ENCODE assay signal across 21 cellular contexts in the genomic region with DNA sequence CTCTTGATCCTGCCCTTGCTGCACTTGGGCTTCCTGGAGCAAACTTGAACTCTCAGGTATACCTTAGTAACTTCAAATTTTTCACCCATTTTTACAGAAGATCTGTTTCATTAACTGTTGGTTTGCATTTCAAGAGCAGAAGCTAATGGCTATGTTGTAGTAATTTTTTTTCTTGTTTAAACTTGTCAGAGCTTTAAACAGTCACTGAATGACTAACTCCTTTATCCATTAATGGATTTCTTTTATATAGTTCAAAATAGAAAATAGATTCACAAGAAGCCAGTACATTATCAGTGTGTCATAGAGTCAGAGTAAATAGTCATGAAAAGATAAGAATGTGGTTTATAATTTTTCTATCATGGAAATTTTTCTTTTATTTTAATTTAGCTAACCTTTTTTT. TPM values are rescaled to one million over a fixed set of nuclear protein-coding genes. Genes with fewer than 3 reads are reported as not detected.
A peak's percentile ranks its signal among the peaks of the same experiment; 100 is the strongest.
DNase-seq lines count a peak whose midpoint lies in the region; ATAC-seq, FAIRE-seq and TF ChIP-seq lines count a peak whose summit lies in the region.
"Had no signal": no experiment of that assay in that cellular context is flagged by ENCODE, and none has a peak within 500 bp of the region (broad histone marks: within the 10 kb centered on the region; RNA-seq: fewer than 3 reads in every experiment).

No MANE protein-coding gene starts in this region.

- TF ChIP-seq CTCF in activated CD8-positive, alpha-beta T cell treated with anti-CD3 and anti-CD28 coated beads for 36 hours (IDR thresholded peaks at IDR 0.05): no peak
- TF ChIP-seq CTCF in epithelial cell of esophagus (IDR thresholded peaks at IDR 0.05; ENCODE audit: insufficient read depth, low read depth, low read length, missing control alignments): no peak
- TF ChIP-seq CTCF in pancreas (IDR thresholded peaks at IDR 0.05): no peak
- TF ChIP-seq CTCF in BE2C (IDR thresholded peaks at IDR 0.05; ENCODE audit: low read depth, low read length): no peak

- intact Hi-C loops in activated CD8-positive, alpha-beta T cell treated with anti-CD3 and anti-CD28 coated beads for 36 hours (cut with micrococcal nuclease): no loop called here
- intact Hi-C loops in pancreas (cut with DNase I): no loop called here

- H3K9me3 ChIP-seq in pancreas (no peaks in the 10 kb centered on the region), BE2C (no peaks in the 10 kb centered on the region)
- H3K9me3 ChIP-seq: Caco-2 had no signal

- peaks cover 8% of the 10 kb centered on the region for H3K4me1 Mint-ChIP-seq in activated CD8-positive, alpha-beta T cell treated with anti-CD3 and anti-CD28 coated beads for 36 hours (ENCODE audit: low read depth)
- H3K4me1 Mint-ChIP-seq in activated CD8-positive, alpha-beta T cell treated with anti-CD3 and anti-CD28 coated beads, Interleukin-2, amount 10 ng/mL, durations not matched to agents 7 days and 5 days (ENCODE audit: low read depth): peaks cover 8% of the 10 kb centered on the region

- ATAC-seq in activated CD8-positive, alpha-beta T cell treated with anti-CD3 and anti-CD28 coated beads for 36 hours: no peak
- no peak for ATAC-seq in activated CD8-positive, alpha-beta T cell treated with anti-CD3 and anti-CD28 coated beads, Interleukin-2, amount 10 ng/mL, durations not matched to agents 7 days and 5 days
- no peak for ATAC-seq in pancreas
- ATAC-seq: GM12878 had no signal

- H3K9me3 Mint-ChIP-seq in activated CD8-positive, alpha-beta T cell treated with anti-CD3 and anti-CD28 coated beads for 36 hours: no peaks in the 10 kb centered on the region
- no peaks in the 10 kb centered on the region for H3K9me3 Mint-ChIP-seq in activated CD8-positive, alpha-beta T cell treated with anti-CD3 and anti-CD28 coated beads, Interleukin-2, amount 10 ng/mL, durations not matched to agents 7 days and 5 days (ENCODE audit: insufficient read depth)
- H3K9me3 Mint-ChIP-seq: CD4-positive, alpha-beta T cell had no signal

- H3K36me3 ChIP-seq in pancreas (peaks cover 2 to 88% (median 41%) of the 10 kb centered on the region in 3 donors), BE2C (peaks cover 41% of the 10 kb centered on the region)

- peaks cover 61% of the 10 kb centered on the region for H3K36me3 Mint-ChIP-seq in activated CD8-positive, alpha-beta T cell treated with anti-CD3 and anti-CD28 coated beads for 36 hours (ENCODE audit: low read depth)
- peaks cover 71% of the 10 kb centered on the region for H3K36me3 Mint-ChIP-seq in activated CD8-positive, alpha-beta T cell treated with anti-CD3 and anti-CD28 coated beads, Interleukin-2, amount 10 ng/mL, durations not matched to agents 7 days and 5 days (ENCODE audit: low read depth)

- CTCF ChIA-PET in activated CD8-positive, alpha-beta T cell treated with anti-CD3 and anti-CD28 coated beads for 36 hours (lab: Charles Lee): no interaction called here
- CTCF ChIA-PET in activated CD8-positive, alpha-beta T cell treated with anti-CD3 and anti-CD28 coated beads, Interleukin-2, amount 10 ng/mL, durations not matched to agents 7 days and 5 days (lab: Charles Lee): no interaction called here

- H3K4me3 Mint-ChIP-seq in activated CD8-positive, alpha-beta T cell treated with anti-CD3 and anti-CD28 coated beads for 36 hours: no peak overlapping the region
- no peak overlapping the region for H3K4me3 Mint-ChIP-seq in activated CD8-positive, alpha-beta T cell treated with anti-CD3 and anti-CD28 coated beads, Interleukin-2, amount 10 ng/mL, durations not matched to agents 7 days and 5 days
- H3K4me3 Mint-ChIP-seq: CD4-positive, alpha-beta T cell had no signal

- POLR2A ChIA-PET in activated CD8-positive, alpha-beta T cell treated with anti-CD3 and anti-CD28 coated beads for 36 hours (lab: Charles Lee): interaction anchor here (1.1 to 1.5 kb wide), 2 partner anchors 11 to 25 kb away, joined by 3 read pairs; no protein-coding TSS in a partner anchor
- POLR2A ChIA-PET in activated CD8-positive, alpha-beta T cell treated with anti-CD3 and anti-CD28 coated beads, Interleukin-2, amount 10 ng/mL, durations not matched to agents 7 days and 5 days (lab: Charles Lee): interaction anchor here (1.1 kb wide), 1 partner anchor 37 kb away, joined by 3 read pairs; no protein-coding TSS in a partner anchor

- DNase-seq in activated CD8-positive, alpha-beta T cell treated with anti-CD3 and anti-CD28 coated beads for 36 hours: no peak
- DNase-seq in activated CD8-positive, alpha-beta T cell treated with anti-CD3 and anti-CD28 coated beads, Interleukin-2, amount 10 ng/mL, durations not matched to agents 7 days and 5 days: no peak
- no peak for DNase-seq in RCC 7860 (ENCODE audit: low spot score)
- DNase-seq in epithelial cell of esophagus (ENCODE audit: low read depth): peak; percentile 51
- DNase-seq in pancreas: no peak
- DNase-seq in BE2C: no peak
- no peak for DNase-seq in HuH-7.5 (ENCODE audit: low spot score)
- DNase-seq in stimulated activated CD4-positive, alpha-beta T cell treated with anti-CD3 and anti-CD28 coated beads, Interleukin-15, amount 100 ng/mL, for 24 hours: no peak
- DNase-seq: 8988T; Caco-2; CD4-positive, alpha-beta T cell; GOT3; KG1; MV-4-11; NCI-H1694 treated with DMSO at 0.1 percent for 48 hours; NCI-H510A; NCI-H774; RPMI8226; SJCRH30 had no signal

- no peak overlapping the region for H3K4me3 ChIP-seq in epithelial cell of esophagus (ENCODE audit: low read length)
- no peak overlapping the region for H3K4me3 ChIP-seq in pancreas
- no peak overlapping the region for H3K4me3 ChIP-seq in BE2C (ENCODE audit: low read depth, low read length)
- H3K4me3 ChIP-seq: GM12878, SJCRH30 had no signal

- no peaks in the 10 kb centered on the region for H3K27me3 Mint-ChIP-seq in activated CD8-positive, alpha-beta T cell treated with anti-CD3 and anti-CD28 coated beads for 36 hours
- no peaks in the 10 kb centered on the region for H3K27me3 Mint-ChIP-seq in activated CD8-positive, alpha-beta T cell treated with anti-CD3 and anti-CD28 coated beads, Interleukin-2, amount 10 ng/mL, durations not matched to agents 7 days and 5 days (ENCODE audit: low read depth)
- H3K27me3 Mint-ChIP-seq: CD4-positive, alpha-beta T cell had no signal

- no peaks in the 10 kb centered on the region for H3K27me3 ChIP-seq in pancreas
- no peaks in the 10 kb centered on the region for H3K27me3 ChIP-seq in BE2C
- H3K27me3 ChIP-seq: SJCRH30 had no signal

- no peak overlapping the region for H3K27ac ChIP-seq in pancreas
- H3K27ac ChIP-seq: SJCRH30 had no signal

- peak; percentile 62 for FAIRE-seq in RCC 7860 (lab: Jason Lieb, UNC)
- FAIRE-seq in pancreas (lab: Jason Lieb, UNC): peak; percentile 80
- FAIRE-seq: HepG2 had no signal

- peak overlapping the region; percentile 30 for H3K27ac Mint-ChIP-seq in activated CD8-positive, alpha-beta T cell treated with anti-CD3 and anti-CD28 coated beads for 36 hours
- no peak overlapping the region for H3K27ac Mint-ChIP-seq in activated CD8-positive, alpha-beta T cell treated with anti-CD3 and anti-CD28 coated beads, Interleukin-2, amount 10 ng/mL, durations not matched to agents 7 days and 5 days

- H3K4me1 ChIP-seq in pancreas (no peaks in the 10 kb centered on the region), BE2C (no peaks in the 10 kb centered on the region)
- H3K4me1 ChIP-seq: Caco-2, SJCRH30 had no signal

RNA-seq across cellular contexts. Expression of gene SRSF11, which starts 13.6 kb away (rescaled TPM):
- total RNA-seq in activated CD8-positive, alpha-beta T cell treated with anti-CD3 and anti-CD28 coated beads for 36 hours: 100 to 1,000 TPM; 194 to 203 TPM
- 100 to 1,000 TPM; 165 to 169 TPM for total RNA-seq in activated CD8-positive, alpha-beta T cell treated with anti-CD3 and anti-CD28 coated beads, Interleukin-2, amount 10 ng/mL, durations not matched to agents 7 days and 5 days
- 10 to 100 TPM; 35.4 to 81.8 (median 68.1) TPM for total RNA-seq in pancreas
- polyA plus RNA-seq in pancreas: 100 to 1,000 TPM; 145 to 252 TPM
- polyA plus RNA-seq in BE2C (2012; ENCODE audit: insufficient read depth, insufficient read length, low read depth): 80.5 TPM

RNA-seq across cellular contexts. Expression of gene LRRC40, which starts 29.4 kb away (rescaled TPM):
- total RNA-seq in activated CD8-positive, alpha-beta T cell treated with anti-CD3 and anti-CD28 coated beads for 36 hours: 10 to 100 TPM; 20.9 to 21.0 TPM
- total RNA-seq in activated CD8-positive, alpha-beta T cell treated with anti-CD3 and anti-CD28 coated beads, Interleukin-2, amount 10 ng/mL, durations not matched to agents 7 days and 5 days: 10 to 100 TPM; 22.5 to 22.7 TPM
- total RNA-seq in pancreas: 1 to 10 TPM; 2.8 to 5.6 (median 3.8) TPM
- polyA plus RNA-seq in pancreas: 1 to 10 TPM; 3.3 to 5.7 TPM
- polyA plus RNA-seq in BE2C (2012; ENCODE audit: insufficient read depth, insufficient read length, low read depth): 8.7 TPM
